In the genomic region with DNA sequence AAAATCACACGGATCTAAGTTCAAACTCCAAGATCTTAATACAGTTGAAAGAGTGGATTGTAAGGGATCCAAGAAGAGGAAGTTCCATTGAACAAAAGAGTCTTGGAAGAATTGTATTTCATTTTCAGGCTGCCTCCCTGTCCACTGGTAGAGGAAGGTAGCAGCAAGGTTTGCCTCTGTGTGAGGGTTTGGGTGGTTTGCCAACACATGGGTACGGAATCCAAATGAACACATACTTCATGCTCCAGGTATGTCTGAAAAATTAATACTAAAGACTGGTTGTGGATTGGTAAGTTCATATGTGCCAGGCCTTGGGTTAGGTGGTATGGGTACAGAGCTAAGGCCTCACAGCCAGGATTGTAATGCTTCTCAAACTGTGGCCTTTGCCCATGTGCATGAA, we compare ENCODE assay signal across 25 cellular contexts.
DNase-seq lines count a peak whose midpoint lies in the region; ATAC-seq and TF ChIP-seq lines count a peak whose summit lies in the region.
"Had no signal": no experiment of that assay in that cellular context is flagged by ENCODE, and none has a peak within 500 bp of the region (broad histone marks: within the 10 kb centered on the region; RNA-seq: fewer than 3 reads in every experiment).

No MANE protein-coding gene starts in this region.

- H3K4me3 Mint-ChIP-seq in stimulated activated memory B cell treated with anti-CD40 and anti-IgM and Interleukin-4, amounts not matched to agents 10 μg/mL and 1 μg/mL and 100 μg/mL, for 72 hours = no peak overlapping the region
- H3K4me3 Mint-ChIP-seq: CD14-positive monocyte, GM23338 had no signal

- H3K4me1 Mint-ChIP-seq in stimulated activated memory B cell treated with anti-CD40 and anti-IgM and Interleukin-4, amounts not matched to agents 10 μg/mL and 1 μg/mL and 100 μg/mL, for 72 hours = peaks cover 53% of the 10 kb centered on the region

- peak overlapping the region; percentile 46 for H3K27ac Mint-ChIP-seq in stimulated activated memory B cell treated with anti-CD40 and anti-IgM and Interleukin-4, amounts not matched to agents 10 μg/mL and 1 μg/mL and 100 μg/mL, for 72 hours
- H3K27ac Mint-ChIP-seq: GM23338 had no signal

- H3K27me3 Mint-ChIP-seq in stimulated activated memory B cell treated with anti-CD40 and anti-IgM and Interleukin-4, amounts not matched to agents 10 μg/mL and 1 μg/mL and 100 μg/mL, for 72 hours = no peaks in the 10 kb centered on the region

- H3K36me3 Mint-ChIP-seq in stimulated activated memory B cell treated with anti-CD40 and anti-IgM and Interleukin-4, amounts not matched to agents 10 μg/mL and 1 μg/mL and 100 μg/mL, for 72 hours = no peaks in the 10 kb centered on the region
- H3K36me3 Mint-ChIP-seq: CD14-positive monocyte had no signal

- DNase-seq in Daoy (ENCODE audit: low read depth) (peak; percentile 35), LHCN-M2 (ENCODE audit: low read depth) (peak; percentile 32), epithelial cell of esophagus (ENCODE audit: low read depth) (peak; percentile 14), A172 (ENCODE audit: low spot score) (no peak)
- DNase-seq: BE2C, Calu3, DMS79 treated with DMSO at 0.1 percent for 48 hours, NCI-H1092, NCI-H1417 treated with DMSO at 0.1 percent for 48 hours, NCI-H1694 treated with DMSO at 0.1 percent for 48 hours, NCI-H2081, NCI-H2227 treated with DMSO at 0.1 percent for 48 hours, NCI-H526 treated with DMSO at 0.1 percent for 48 hours, PC-9, Right ventricle myocardium superior had no signal

- H3K9me3 Mint-ChIP-seq in stimulated activated memory B cell treated with anti-CD40 and anti-IgM and Interleukin-4, amounts not matched to agents 10 μg/mL and 1 μg/mL and 100 μg/mL, for 72 hours = no peaks in the 10 kb centered on the region
- H3K9me3 Mint-ChIP-seq: GM23338 had no signal

- H3K4me3 ChIP-seq in epithelial cell of esophagus (ENCODE audit: low read length) = no peak overlapping the region
- H3K4me3 ChIP-seq: A549, GM23338, HAP-1, K562, PC-9, SJSA1 had no signal

- no peak for ATAC-seq in stimulated activated memory B cell treated with anti-CD40 and anti-IgM and Interleukin-4, amounts not matched to agents 10 μg/mL and 1 μg/mL and 100 μg/mL, for 72 hours
- no peak for ATAC-seq in HG03378 (IDR thresholded peaks at IDR 0.05; ENCODE audit: unreplicated experiment)
- no peak for ATAC-seq in GM19351 (IDR thresholded peaks at IDR 0.05; ENCODE audit: unreplicated experiment)
- ATAC-seq: A549, GM23338, HepG2, K562 had no signal

- no peak for TF ChIP-seq CTCF in epithelial cell of esophagus (IDR thresholded peaks at IDR 0.05; ENCODE audit: insufficient read depth, low read depth, low read length, missing control alignments)
